In the genomic region with DNA sequence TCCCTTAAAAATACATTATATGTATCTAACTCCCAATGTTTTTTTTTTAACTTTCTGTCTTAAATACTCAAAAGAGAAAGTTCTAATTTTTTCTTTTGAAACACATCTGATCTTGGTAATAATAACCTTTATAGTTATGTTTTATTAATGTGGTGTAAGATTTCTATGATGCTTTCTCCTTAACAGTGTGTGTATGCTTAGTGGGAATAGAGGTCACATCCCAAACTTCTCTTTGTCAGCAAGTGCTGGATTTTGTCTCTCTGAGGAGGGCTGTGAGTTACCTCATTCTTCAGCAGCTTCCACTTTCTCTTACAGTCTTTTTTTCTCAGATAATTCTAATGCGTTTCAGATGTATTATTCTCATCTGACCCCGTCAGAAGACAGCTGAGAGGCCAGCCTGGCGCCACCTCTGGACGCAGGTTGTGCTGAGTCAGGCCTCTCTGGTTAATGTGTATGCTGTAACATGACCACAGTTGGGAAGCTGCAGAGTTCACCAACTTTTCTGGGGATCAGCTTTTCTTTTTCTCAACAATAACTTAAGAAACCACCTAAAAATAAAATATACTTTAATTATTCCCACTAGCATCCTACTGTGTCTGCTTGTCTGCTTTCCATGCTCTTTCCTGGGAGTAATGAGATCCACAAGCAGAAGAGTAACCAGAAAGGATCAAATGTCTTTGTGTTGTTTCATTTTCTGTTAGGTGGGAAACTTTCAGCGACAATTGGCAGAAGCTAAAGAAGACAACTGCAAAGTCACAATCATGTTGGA, we compare ENCODE assay signal across 8 cellular contexts.
A peak's percentile ranks its signal among the peaks of the same experiment; 100 is the strongest.
DNase-seq lines count a peak whose midpoint lies in the region.

No MANE protein-coding gene starts in this region.

- peak; percentile 2 for DNase-seq in DMS153 (lab: John Stamatoyannopoulos, UW)
- DNase-seq in DMS153 treated with DMSO at 0.1 percent for 48 hours (lab: John Stamatoyannopoulos, UW; ENCODE audit: unreplicated experiment): no peak
- peak; percentile 54 for DNase-seq in NCI-H2227 (lab: John Stamatoyannopoulos, UW; ENCODE audit: unreplicated experiment)
- peak; percentile 69 for DNase-seq in fibroblast of the conjunctiva (ENCODE audit: low read depth)
- peak; percentile 81 for DNase-seq in stromal cell of bone marrow (ENCODE audit: low read depth)
- DNase-seq in activated T-cell treated with anti-CD3 and anti-CD28 coated beads, Interleukin-2, amount 50 U/mL, for 1 hour: no peak
- no peak for DNase-seq in GOT3 (lab: John Stamatoyannopoulos, UW)
- DNase-seq in activated T-cell treated with anti-CD3 and anti-CD28 coated beads, Interleukin-2, amount 50 U/mL, for 48 hours: no peak

Comparison
In these comparisons a context has a peak if more than half of its experiments do, and no peak if none do; other contexts are left out.
1. DNase-seq: peak in DMS153 (single experiment), NCI-H2227 (single experiment), fibroblast of the conjunctiva (single experiment) and stromal cell of bone marrow (single experiment); none in DMS153 treated with DMSO at 0.1 percent for 48 hours (single experiment), activated T-cell treated with anti-CD3 and anti-CD28 coated beads, Interleukin-2, amount 50 U/mL, for 1 hour (single experiment), GOT3 (single experiment) and activated T-cell treated with anti-CD3 and anti-CD28 coated beads, Interleukin-2, amount 50 U/mL, for 48 hours (0 of 2).